8 cellular contexts compared by ENCODE assay signal in genomic region chr6:13710552-13711383, GRCh38. TPM values are rescaled to one million over a fixed set of nuclear protein-coding genes. Genes with fewer than 3 reads are reported as not detected.
DNase-seq lines count a peak whose midpoint lies in the region; ATAC-seq and FAIRE-seq lines count a peak whose summit lies in the region.

No MANE protein-coding gene starts in this region.

- peaks cover 40% of the 10 kb centered on the region for H3K4me1 Mint-ChIP-seq in activated CD4-positive, alpha-beta T cell treated with anti-CD3 and anti-CD28 coated beads, Interleukin-2, amount 10 ng/mL, durations not matched to agents 24 days and 14 days
- H3K4me1 Mint-ChIP-seq in stimulated activated naive CD8-positive, alpha-beta T cell treated with anti-CD3 and anti-CD28 coated beads, Interleukin-15, Interleukin-2, amounts not matched to agents 100 ng/mL and 50 ng/mL, for 24 hours (ENCODE audit: low read depth) = peaks cover 58% of the 10 kb centered on the region

- peaks cover 12% of the 10 kb centered on the region for H3K36me3 Mint-ChIP-seq in activated CD4-positive, alpha-beta T cell treated with anti-CD3 and anti-CD28 coated beads, Interleukin-2, amount 10 ng/mL, durations not matched to agents 24 days and 14 days (ENCODE audit: low read depth)
- H3K36me3 Mint-ChIP-seq in stimulated activated naive CD8-positive, alpha-beta T cell treated with anti-CD3 and anti-CD28 coated beads, Interleukin-15, Interleukin-2, amounts not matched to agents 100 ng/mL and 50 ng/mL, for 24 hours (ENCODE audit: low read depth) = peaks cover 16% of the 10 kb centered on the region

- H3K4me3 Mint-ChIP-seq in activated CD4-positive, alpha-beta T cell treated with anti-CD3 and anti-CD28 coated beads, Interleukin-2, amount 10 ng/mL, durations not matched to agents 24 days and 14 days = peak overlapping the region; percentile 93
- peak overlapping the region; percentile 90 for H3K4me3 Mint-ChIP-seq in stimulated activated naive CD8-positive, alpha-beta T cell treated with anti-CD3 and anti-CD28 coated beads, Interleukin-15, Interleukin-2, amounts not matched to agents 100 ng/mL and 50 ng/mL, for 24 hours

- peak overlapping the region; percentile 84 for H3K27ac ChIP-seq in KOPT-K1 (ENCODE audit: low read depth, low read length, poor library complexity, severe bottlenecking)

- DNase-seq in ELF-1 (ENCODE audit: low read depth, low spot score) (peak; percentile 82), medulla oblongata (ENCODE audit: extremely low spot score) (peak; percentile 35), HTR-8/SVneo (ENCODE audit: insufficient read length, low spot score) (no peak)
- DNase-seq in activated CD4-positive, alpha-beta T cell treated with anti-CD3 and anti-CD28 coated beads, Interleukin-2, amount 10 ng/mL, durations not matched to agents 24 days and 14 days = peak; percentile 81
- DNase-seq in effector CD4-positive, alpha-beta T cell = peak; percentile 27

- no peaks in the 10 kb centered on the region for H3K9me3 ChIP-seq in KOPT-K1 (ENCODE audit: insufficient read depth, low read length, poor library complexity, severe bottlenecking)

- FAIRE-seq in HTR-8/SVneo (lab: Jason Lieb, UNC) = no peak

- peak; percentile 6 for ATAC-seq in GM21737 (IDR thresholded peaks at IDR 0.05; ENCODE audit: unreplicated experiment)

- H3K9me3 Mint-ChIP-seq in activated CD4-positive, alpha-beta T cell treated with anti-CD3 and anti-CD28 coated beads, Interleukin-2, amount 10 ng/mL, durations not matched to agents 24 days and 14 days = peaks cover 4% of the 10 kb centered on the region
- H3K9me3 Mint-ChIP-seq in stimulated activated naive CD8-positive, alpha-beta T cell treated with anti-CD3 and anti-CD28 coated beads, Interleukin-15, Interleukin-2, amounts not matched to agents 100 ng/mL and 50 ng/mL, for 24 hours = no peaks in the 10 kb centered on the region

- H3K27ac Mint-ChIP-seq in activated CD4-positive, alpha-beta T cell treated with anti-CD3 and anti-CD28 coated beads, Interleukin-2, amount 10 ng/mL, durations not matched to agents 24 days and 14 days = peak overlapping the region; percentile 89
- peak overlapping the region; percentile 86 for H3K27ac Mint-ChIP-seq in stimulated activated naive CD8-positive, alpha-beta T cell treated with anti-CD3 and anti-CD28 coated beads, Interleukin-15, Interleukin-2, amounts not matched to agents 100 ng/mL and 50 ng/mL, for 24 hours

- peaks cover 8% of the 10 kb centered on the region for H3K36me3 ChIP-seq in KOPT-K1 (ENCODE audit: insufficient read depth, low read length)

- intact Hi-C loops in activated CD4-positive, alpha-beta T cell treated with anti-CD3 and anti-CD28 coated beads, Interleukin-2, amount 10 ng/mL, durations not matched to agents 24 days and 14 days (cut with micrococcal nuclease) = loop anchor here (1.0 to 2.0 kb wide), 3 partner anchors 30 to 95 kb away; partner anchors contain the start of gene NOL7

- H3K27me3 Mint-ChIP-seq in activated CD4-positive, alpha-beta T cell treated with anti-CD3 and anti-CD28 coated beads, Interleukin-2, amount 10 ng/mL, durations not matched to agents 24 days and 14 days = no peaks in the 10 kb centered on the region
- no peaks in the 10 kb centered on the region for H3K27me3 Mint-ChIP-seq in stimulated activated naive CD8-positive, alpha-beta T cell treated with anti-CD3 and anti-CD28 coated beads, Interleukin-15, Interleukin-2, amounts not matched to agents 100 ng/mL and 50 ng/mL, for 24 hours

RNA-seq across cellular contexts. Expression of gene RANBP9, which starts 0.9 kb away (rescaled TPM):
- total RNA-seq in activated CD4-positive, alpha-beta T cell treated with anti-CD3 and anti-CD28 coated beads, Interleukin-2, amount 10 ng/mL, durations not matched to agents 24 days and 14 days = 52.6 and 56.2 TPM in 2 replicates
